ENCODE assay signal across 8 cellular contexts in genomic region chr3:45665101-45665572, GRCh38. TPM values are rescaled to one million over a fixed set of nuclear protein-coding genes. Genes with fewer than 3 reads are reported as not detected.
DNase-seq lines count a peak whose midpoint lies in the region; ATAC-seq, FAIRE-seq and TF ChIP-seq lines count a peak whose summit lies in the region.

No MANE protein-coding gene starts in this region.

- no peak overlapping the region for H3K4me3 Mint-ChIP-seq in astrocyte (ENCODE audit: unreplicated experiment)

- TF ChIP-seq RAD21 in Ishikawa (IDR thresholded peaks at IDR 0.05; ENCODE audit: low read depth): peak; percentile 44

- no peak for TF ChIP-seq CTCF in astrocyte (IDR thresholded peaks at IDR 0.05; ENCODE audit: insufficient read depth, low read depth, low read length)

- H3K27ac Mint-ChIP-seq in astrocyte (ENCODE audit: unreplicated experiment): peak overlapping the region; percentile 27

- no peak overlapping the region for H3K27ac ChIP-seq in astrocyte (ENCODE audit: low read depth, low read length)

- H3K27me3 Mint-ChIP-seq in astrocyte (ENCODE audit: low read depth, unreplicated experiment): no peaks in the 10 kb centered on the region

- H3K4me2 ChIP-seq in astrocyte (ENCODE audit: low read length): peak overlapping the region; percentile 28

- H4K20me1 ChIP-seq in astrocyte (ENCODE audit: insufficient read depth, low read length): no peaks in the 10 kb centered on the region

- H2AFZ ChIP-seq in astrocyte (ENCODE audit: low read depth, low read length): no peak overlapping the region

- H3K36me3 Mint-ChIP-seq in astrocyte (ENCODE audit: low read depth, unreplicated experiment): peaks cover 8% of the 10 kb centered on the region

- H3K4me3 ChIP-seq in astrocyte (ENCODE audit: insufficient read depth, low read depth, low read length): no peak overlapping the region

- H3K36me3 ChIP-seq in astrocyte (ENCODE audit: insufficient read depth, low read length): peaks cover 3% of the 10 kb centered on the region

- H3K4me1 Mint-ChIP-seq in astrocyte (ENCODE audit: low read depth, unreplicated experiment): peaks cover 33% of the 10 kb centered on the region

- ATAC-seq in GM19023 (IDR thresholded peaks at IDR 0.05; ENCODE audit: unreplicated experiment) (no peak), HG03108 (IDR thresholded peaks at IDR 0.05; ENCODE audit: unreplicated experiment) (no peak)

- TF ChIP-seq EP300 in Ishikawa (IDR thresholded peaks at IDR 0.05; ENCODE audit: borderline replicate concordance): no peak

- H3K9me3 Mint-ChIP-seq in astrocyte (ENCODE audit: unreplicated experiment): no peaks in the 10 kb centered on the region

- H3K79me2 ChIP-seq in astrocyte (ENCODE audit: insufficient read depth, low read length): peaks cover 21% of the 10 kb centered on the region

- H3K4me1 ChIP-seq in astrocyte (ENCODE audit: insufficient read depth, low read length): peaks cover 40% of the 10 kb centered on the region

- no peak overlapping the region for H3K9ac ChIP-seq in astrocyte (ENCODE audit: low read length)

- DNase-seq in COLO668 (lab: John Stamatoyannopoulos, UW; ENCODE audit: unreplicated experiment) (peak; percentile 9), SKM-1 (lab: John Stamatoyannopoulos, UW; ENCODE audit: unreplicated experiment) (peak; percentile 24), astrocyte (ENCODE audit: low read depth) (no peak), inferior parietal cortex (ENCODE audit: extremely low spot score) (peak; percentile 55)
- DNase-seq in stimulated activated CD8-positive, alpha-beta memory T cell treated with anti-CD3 and anti-CD28 coated beads, Interleukin-15, amount 100 ng/mL, for 24 hours (ENCODE audit: low read depth): peak; percentile 12

- H3K27me3 ChIP-seq in astrocyte (ENCODE audit: insufficient read depth, low read length): no peaks in the 10 kb centered on the region

- no peaks in the 10 kb centered on the region for H3K9me3 ChIP-seq in astrocyte (ENCODE audit: insufficient read depth, low read depth, low read length)

- FAIRE-seq in astrocyte (lab: Jason Lieb, UNC): no peak

TF ChIP-seq in Ishikawa, 13 proteins besides CTCF, POLR2A, EP300 and RAD21:
- TF ChIP-seq CREB1 (IDR thresholded peaks at IDR 0.05; ENCODE audit: low read depth) (no peak), USF1 (IDR thresholded peaks at IDR 0.05) (no peak), NFIC (IDR thresholded peaks at IDR 0.05) (peak; percentile 71), CEBPB (IDR thresholded peaks at IDR 0.05) (no peak), YY1 (IDR thresholded peaks at IDR 0.05; ENCODE audit: low read depth) (no peak), FOXM1 (IDR thresholded peaks at IDR 0.05; ENCODE audit: borderline replicate concordance, low read depth) (no peak)
- TF ChIP-seq, protein P1, sequence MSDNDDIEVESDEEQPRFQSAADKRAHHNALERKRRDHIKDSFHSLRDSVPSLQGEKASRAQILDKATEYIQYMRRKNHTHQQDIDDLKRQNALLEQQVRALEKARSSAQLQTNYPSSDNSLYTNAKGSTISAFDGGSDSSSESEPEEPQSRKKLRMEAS (IDR thresholded peaks at IDR 0.05): no peak

RNA-seq across cellular contexts. Expression of gene SACM1L, which starts 24.1 kb away (rescaled TPM):
- total RNA-seq in astrocyte: 39.4 and 41.2 TPM in 2 replicates
